In the genomic region with DNA sequence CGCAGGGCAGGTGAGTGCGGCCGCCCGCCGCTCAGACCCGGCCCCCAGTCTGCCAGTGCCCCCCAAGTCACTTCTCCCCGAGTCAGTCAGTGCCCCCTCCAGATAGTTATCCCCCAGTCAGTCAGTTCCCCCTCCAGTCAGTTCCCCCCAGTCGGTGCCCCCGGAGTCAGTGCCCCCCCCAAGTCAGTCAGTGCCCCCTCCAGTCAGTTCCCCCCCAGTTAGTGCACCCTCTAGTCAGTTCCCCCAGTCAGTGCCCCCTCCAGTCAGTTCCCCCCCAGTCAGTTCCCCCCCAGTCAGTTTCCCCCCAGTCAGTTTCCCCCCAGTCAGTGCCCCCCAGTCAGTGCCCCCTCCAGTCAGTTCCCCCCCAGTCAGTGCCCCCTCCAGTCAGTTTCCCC, we compare ENCODE assay signal across 8 cellular contexts. TPM values are rescaled to one million over a fixed set of nuclear protein-coding genes. Genes with fewer than 3 reads are reported as not detected.
A peak's percentile ranks its signal among the peaks of the same experiment; 100 is the strongest.
DNase-seq lines count a peak whose midpoint lies in the region; ATAC-seq and TF ChIP-seq lines count a peak whose summit lies in the region.

No MANE protein-coding gene starts in this region.

- no peaks in the 10 kb centered on the region for H3K9me3 Mint-ChIP-seq in T-cell

- TF ChIP-seq CTCF in GM12865 (IDR thresholded peaks at IDR 0.05; ENCODE audit: insufficient read depth, low read depth, low read length, missing control alignments) (no peak), fibroblast of villous mesenchyme (IDR thresholded peaks at IDR 0.05; ENCODE audit: insufficient read depth, low read depth, low read length) (no peak)

- H3K27ac Mint-ChIP-seq in T-cell = no peak overlapping the region

- H3K4me3 ChIP-seq in GM12865 (ENCODE audit: low read depth, low read length) (peak overlapping the region; percentile 73), fibroblast of villous mesenchyme (ENCODE audit: low read depth, low read length) (peak overlapping the region; percentile 71), skeletal muscle cell (ENCODE audit: low read depth, low read length) (peak overlapping the region; percentile 75)

- no peaks in the 10 kb centered on the region for H3K36me3 Mint-ChIP-seq in T-cell

- no peaks in the 10 kb centered on the region for H3K27me3 Mint-ChIP-seq in T-cell

- DNase-seq in GM12865 (ENCODE audit: low read depth) (peak; percentile 52), T-cell (peak in 2 of 34 experiments; percentile 12 to 23), fibroblast of villous mesenchyme (ENCODE audit: low read depth) (no peak), skeletal muscle cell (ENCODE audit: low read depth) (no peak), NCI-H69 (lab: John Stamatoyannopoulos, UW) (no peak), globus pallidus (ENCODE audit: low spot score) (no peak)

- H3K4me1 Mint-ChIP-seq in T-cell = peaks cover 0 to 14% (median 11%) of the 10 kb centered on the region in 3 donors

- POLR2A ChIA-PET in T-cell (lab: Charles Lee) = no interaction called here

- H3K4me3 Mint-ChIP-seq in T-cell = peak overlapping the region in 2 of 3 donors; percentile 31 to 82

- CTCF ChIA-PET in T-cell (lab: Charles Lee) = no interaction called here

- ATAC-seq in T-cell (replicated peaks in 1 of 4) (no peak), GM19452 (IDR thresholded peaks at IDR 0.05; ENCODE audit: unreplicated experiment) (no peak), HG03571 (IDR thresholded peaks at IDR 0.05; ENCODE audit: unreplicated experiment) (no peak)

RNA-seq across cellular contexts. Expression of a gene that starts 0.4 kb away (rescaled TPM):
- 100 to 1,000 TPM in 1 of 5 donors, 10 to 100 TPM in 4; 71.2 to 105 (median 96.8) TPM for total RNA-seq in T-cell
- total RNA-seq in fibroblast of villous mesenchyme = 54.0 and 62.2 TPM in 2 replicates

RNA-seq across cellular contexts. Expression of a gene that starts 16.7 kb away (rescaled TPM):
- total RNA-seq in T-cell = 1 to 10 TPM; 2.1 to 5.0 (median 3.5) TPM
- 2.3 and 2.6 TPM in 2 replicates for total RNA-seq in fibroblast of villous mesenchyme

RNA-seq across cellular contexts. Expression of a gene that starts 36.1 kb away (rescaled TPM):
- 10 to 100 TPM in 1 of 5 donors, 1 to 10 TPM in 4; 4.3 to 11.8 (median 6.5) TPM for total RNA-seq in T-cell
- 148 and 168 TPM in 2 replicates for total RNA-seq in fibroblast of villous mesenchyme

Comparison
In these comparisons a context has a peak if more than half of its experiments do, and no peak if none do; other contexts are left out.
1. RNA of a gene that starts 36.1 kb away (total RNA-seq): 148 to 168 TPM in fibroblast of villous mesenchyme; 4.3 to 11.8 TPM in T-cell; every median in the first group is over 10 times any median in the second.
2. Peak in every context shown above with its lines, with median percentiles within 50 percentile points of each other: H3K4me3 ChIP-seq.